ENCODE assay signal across 10 cellular contexts in genomic region chr20:11229772-11230171, GRCh38.
DNase-seq lines count a peak whose midpoint lies in the region; ATAC-seq, FAIRE-seq and TF ChIP-seq lines count a peak whose summit lies in the region.
"Had no signal": no experiment of that assay in that cellular context is flagged by ENCODE, and none has a peak within 500 bp of the region (broad histone marks: within the 10 kb centered on the region; RNA-seq: fewer than 3 reads in every experiment).

No MANE protein-coding gene starts in this region.

- no peaks in the 10 kb centered on the region for H3K36me3 ChIP-seq in heart left ventricle
- no peaks in the 10 kb centered on the region for H3K36me3 ChIP-seq in small intestine (ENCODE audit: control insufficient read depth in 2 of 2, insufficient read depth in 2 of 2, low read length in 2 of 2)

- H3K4me3 Mint-ChIP-seq in activated T-cell treated with anti-CD3 and anti-CD28 coated beads, Interleukin-2, amount 50 U/mL, for 24 hours, result no peak overlapping the region
- H3K4me3 Mint-ChIP-seq: dendritic cell treated with granulocyte-macrophage colony-stimulating factor and Interleukin-4, amounts not matched to agents 40 ng/mL and 50 ng/mL, for 4 days had no signal

- H3K4me1 Mint-ChIP-seq in activated T-cell treated with anti-CD3 and anti-CD28 coated beads, Interleukin-2, amount 50 U/mL, for 24 hours (ENCODE audit: low read depth), result no peaks in the 10 kb centered on the region

- H3K27ac ChIP-seq in heart left ventricle (peak overlapping the region in 10 of 12 donors; percentile 0 to 60 (median 34)), small intestine (ENCODE audit: low read depth in 1 of 2, low read length in 1 of 2) (no peak overlapping the region)

- no peak overlapping the region for H3K4me3 ChIP-seq in heart left ventricle
- no peak overlapping the region for H3K4me3 ChIP-seq in small intestine (ENCODE audit: low read depth in 1 of 2, low read length in 2 of 2)

- 6 to 16% (median 9%) methylated on average over 3 of the region's 3 CpGs for WGBS in heart left ventricle, 4 donors
- WGBS in small intestine, 3 donors, result 7 to 35% (median 10%) methylated on average over 3 of the region's 3 CpGs

- H3K4me1 ChIP-seq in heart left ventricle (peaks cover 0 to 30% (median 15%) of the 10 kb centered on the region in 12 donors), small intestine (ENCODE audit: control insufficient read depth in 2 of 2, insufficient read depth in 1 of 2, low read depth in 1 of 2, low read length in 1 of 2) (no peaks in the 10 kb centered on the region)

- H3K27me3 Mint-ChIP-seq in activated T-cell treated with anti-CD3 and anti-CD28 coated beads, Interleukin-2, amount 50 U/mL, for 24 hours, result no peaks in the 10 kb centered on the region

- no peaks in the 10 kb centered on the region for H3K9me3 Mint-ChIP-seq in activated T-cell treated with anti-CD3 and anti-CD28 coated beads, Interleukin-2, amount 50 U/mL, for 24 hours
- H3K9me3 Mint-ChIP-seq: dendritic cell treated with granulocyte-macrophage colony-stimulating factor and Interleukin-4, amounts not matched to agents 40 ng/mL and 50 ng/mL, for 4 days had no signal

- H3K9me3 ChIP-seq in heart left ventricle (no peaks in the 10 kb centered on the region), small intestine (ENCODE audit: control insufficient read depth, low read depth) (no peaks in the 10 kb centered on the region)

- FAIRE-seq in small intestine (lab: Jason Lieb, UNC), result no peak
- FAIRE-seq in GM19239 (lab: Jason Lieb, UNC), result no peak

- H3K27me3 ChIP-seq in heart left ventricle (no peaks in the 10 kb centered on the region), small intestine (ENCODE audit: control insufficient read depth in 2 of 2, insufficient read depth in 2 of 2, low read length in 2 of 2) (no peaks in the 10 kb centered on the region)

- intact Hi-C loops in heart left ventricle (cut with DNase I), result no loop called here

- peak in 4 of 5 donors; percentile 33 to 64 (median 54) for DNase-seq in heart left ventricle
- peak; percentile 24 for DNase-seq in small intestine
- DNase-seq in NCI-H2081 (lab: John Stamatoyannopoulos, UW), result no peak
- no peak for DNase-seq in activated T-cell treated with anti-CD3 and anti-CD28 coated beads, Interleukin-2, amount 50 U/mL, for 24 hours
- DNase-seq in GM19239 (ENCODE audit: insufficient read length, low spot score), result no peak
- DNase-seq: SHP77 treated with DMSO at 0.1 percent for 48 hours had no signal

- H3K27ac Mint-ChIP-seq in activated T-cell treated with anti-CD3 and anti-CD28 coated beads, Interleukin-2, amount 50 U/mL, for 24 hours, result no peak overlapping the region
- H3K27ac Mint-ChIP-seq: dendritic cell treated with granulocyte-macrophage colony-stimulating factor and Interleukin-4, amounts not matched to agents 40 ng/mL and 50 ng/mL, for 4 days had no signal

- no peaks in the 10 kb centered on the region for H3K36me3 Mint-ChIP-seq in activated T-cell treated with anti-CD3 and anti-CD28 coated beads, Interleukin-2, amount 50 U/mL, for 24 hours (ENCODE audit: low read depth)

- no peak for TF ChIP-seq CTCF in heart left ventricle (IDR thresholded peaks at IDR 0.05)

- peak; percentile 44 for ATAC-seq in HG03432 (IDR thresholded peaks at IDR 0.05; ENCODE audit: unreplicated experiment)
- ATAC-seq in SK-N-SH treated with all-trans-retinoic acid at 6 μM for 48 hours, result peak; percentile 76
- ATAC-seq in heart left ventricle, result peak; percentile 73 to 94 (median 90)
- ATAC-seq in HG03196 (IDR thresholded peaks at IDR 0.05; ENCODE audit: unreplicated experiment), result no peak

- TF ChIP-seq POLR2A in heart left ventricle (IDR thresholded peaks at IDR 0.05), result no peak

TF ChIP-seq in SK-N-SH treated with all-trans-retinoic acid at 6 μM for 48 hours, 23 proteins besides CTCF, POLR2A, EP300 and RAD21:
- TF ChIP-seq ISL1 (CRISPR knock-in tag; IDR thresholded peaks at IDR 0.05) (peak; percentile 19; the same call in 1 of the 2 replicates), TSHZ2 (CRISPR knock-in tag; IDR thresholded peaks at IDR 0.05) (no peak)
TF ChIP-seq in SK-N-SH treated with all-trans-retinoic acid at 6 μM for 48 hours: peak in this region for 1.

Comparison
In these comparisons a context has a peak if more than half of its experiments do, and no peak if none do; other contexts are left out.
1. DNase-seq: peak in heart left ventricle (4 of 5) and small intestine (single experiment); none in NCI-H2081 (0 of 2), activated T-cell treated with anti-CD3 and anti-CD28 coated beads, Interleukin-2, amount 50 U/mL, for 24 hours (single experiment) and GM19239 (single experiment).
2. H3K27ac ChIP-seq: peak in heart left ventricle (10 of 12); none in small intestine (0 of 2).